Comparison of ENCODE assay signal across 1 cellular context in the genomic region with DNA sequence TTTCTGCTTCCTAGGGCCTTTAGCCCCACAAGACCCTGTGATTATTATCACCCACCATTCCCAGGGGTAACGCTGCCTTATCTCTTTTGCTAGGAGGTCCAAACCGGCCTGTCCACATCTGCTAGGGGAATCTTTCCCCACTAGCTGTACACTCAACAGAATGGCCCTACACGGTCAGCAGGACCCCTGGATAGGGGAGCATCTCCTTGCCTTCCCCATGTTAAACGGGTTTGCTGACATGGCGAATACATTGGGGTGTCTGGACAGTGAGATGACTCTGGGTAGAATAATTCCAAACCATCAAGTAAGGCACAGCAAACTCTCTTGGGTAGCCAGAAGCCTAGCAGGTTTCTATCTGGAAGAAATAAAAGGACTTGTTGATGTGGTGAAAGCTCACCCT.
TF ChIP-seq lines count a peak whose summit lies in the region.

No MANE protein-coding gene starts in this region.

TF ChIP-seq in K562, 482 proteins besides CTCF, POLR2A, EP300 and RAD21:
- TF ChIP-seq, protein P1, sequence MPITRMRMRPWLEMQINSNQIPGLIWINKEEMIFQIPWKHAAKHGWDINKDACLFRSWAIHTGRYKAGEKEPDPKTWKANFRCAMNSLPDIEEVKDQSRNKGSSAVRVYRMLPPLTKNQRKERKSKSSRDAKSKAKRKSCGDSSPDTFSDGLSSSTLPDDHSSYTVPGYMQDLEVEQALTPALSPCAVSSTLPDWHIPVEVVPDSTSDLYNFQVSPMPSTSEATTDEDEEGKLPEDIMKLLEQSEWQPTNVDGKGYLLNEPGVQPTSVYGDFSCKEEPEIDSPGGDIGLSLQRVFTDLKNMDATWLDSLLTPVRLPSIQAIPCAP (CRISPR knock-in tag; IDR thresholded peaks at IDR 0.05; ENCODE audit: borderline replicate concordance): no peak
- TF ChIP-seq CBX2 (IDR thresholded peaks at IDR 0.05; ENCODE audit: insufficient read depth, low read length, poor library complexity, severe bottlenecking): no peak
- peak; percentile 66 for TF ChIP-seq ZNF316 (IDR thresholded peaks at IDR 0.05)
TF ChIP-seq in K562: peak in this region for 1.
